19 cellular contexts compared by ENCODE assay signal in the genomic region with DNA sequence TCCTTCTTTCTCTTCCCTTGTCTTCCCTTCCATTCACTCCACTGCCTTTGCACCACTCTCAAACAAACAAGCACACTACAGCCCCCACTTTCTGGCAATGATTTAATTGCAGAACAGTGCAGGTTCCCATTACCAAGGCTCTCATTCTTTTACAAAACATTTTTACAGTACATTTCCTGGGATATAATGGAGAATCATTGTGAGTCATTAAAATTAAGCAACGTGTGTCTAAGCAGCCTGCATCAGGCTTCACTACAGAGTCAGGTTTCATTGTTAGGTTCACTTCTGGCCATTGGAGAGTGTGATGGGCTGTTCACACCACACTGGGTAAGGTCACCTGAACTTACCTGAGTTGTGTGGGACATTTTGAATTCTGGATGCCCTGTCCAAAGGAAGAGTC.
"Had no signal": no experiment of that assay in that cellular context is flagged by ENCODE, and none has a peak within 500 bp of the region (broad histone marks: within the 10 kb centered on the region; RNA-seq: fewer than 3 reads in every experiment).

No MANE protein-coding gene starts in this region.

- H3K36me3 Mint-ChIP-seq: activated naive CD4-positive, alpha-beta T cell treated with anti-CD3 and anti-CD28 coated beads, Interleukin-2, amount 50 U/mL, for 24 hours; memory B cell; naive B cell had no signal

- H3K9me3 Mint-ChIP-seq: neural crest cell had no signal

- H3K27me3 ChIP-seq: adrenal gland, cardiac muscle cell, heart right ventricle, right atrium auricular region, suprapubic skin, transverse colon, uterus had no signal

- H3K4me1 ChIP-seq: adrenal gland, heart right ventricle, right atrium auricular region, suprapubic skin, transverse colon, uterus had no signal

- H3K4me3 ChIP-seq: adrenal gland, cardiac muscle cell, heart right ventricle, mucosa of descending colon, right atrium auricular region, suprapubic skin, transverse colon, uterus had no signal

- H3K4me3 Mint-ChIP-seq: activated CD4-positive, alpha-beta T cell treated with anti-CD3 and anti-CD28 coated beads for 36 hours; activated naive CD4-positive, alpha-beta T cell treated with anti-CD3 and anti-CD28 coated beads, Interleukin-2, amount 50 U/mL, for 24 hours; memory B cell; naive B cell; neural crest cell; stimulated activated naive CD8-positive, alpha-beta T cell treated with anti-CD3 and anti-CD28 coated beads, Interleukin-15, Interleukin-2, amounts not matched to agents 100 ng/mL and 50 ng/mL, for 24 hours had no signal

- ATAC-seq: activated CD4-positive, alpha-beta T cell treated with anti-CD3 and anti-CD28 coated beads for 36 hours; heart right ventricle; left ventricle myocardium superior; mucosa of descending colon had no signal

- H3K36me3 ChIP-seq: adrenal gland, cardiac muscle cell, heart right ventricle, right atrium auricular region, suprapubic skin, transverse colon, uterus had no signal

- H3K27ac Mint-ChIP-seq: activated CD4-positive, alpha-beta T cell treated with anti-CD3 and anti-CD28 coated beads for 36 hours; activated naive CD4-positive, alpha-beta T cell treated with anti-CD3 and anti-CD28 coated beads, Interleukin-2, amount 50 U/mL, for 24 hours; memory B cell; naive B cell; stimulated activated naive CD8-positive, alpha-beta T cell treated with anti-CD3 and anti-CD28 coated beads, Interleukin-15, Interleukin-2, amounts not matched to agents 100 ng/mL and 50 ng/mL, for 24 hours had no signal

- DNase-seq: activated CD4-positive, alpha-beta T cell treated with anti-CD3 and anti-CD28 coated beads for 36 hours; activated CD4-positive, alpha-beta T cell treated with anti-CD3 and anti-CD28 coated beads, Interleukin-2, amount 50 U/mL, for 48 hours; activated gamma-delta T cell; adrenal gland; heart right ventricle; kidney glomerular epithelial cell; left ventricle myocardium superior; mucosa of descending colon; naive B cell; stimulated activated CD4-positive, alpha-beta T cell treated with anti-CD3 and anti-CD28 coated beads, Interleukin-2, amount 100 ng/mL, for 24 hours; transverse colon; uterus had no signal

- H3K9me3 ChIP-seq: adrenal gland, heart right ventricle, mucosa of descending colon, right atrium auricular region, suprapubic skin, transverse colon, uterus had no signal

- H3K4me1 Mint-ChIP-seq: activated CD4-positive, alpha-beta T cell treated with anti-CD3 and anti-CD28 coated beads for 36 hours; activated naive CD4-positive, alpha-beta T cell treated with anti-CD3 and anti-CD28 coated beads, Interleukin-2, amount 50 U/mL, for 24 hours; memory B cell; naive B cell had no signal

- H3K27ac ChIP-seq: adrenal gland, cardiac muscle cell, heart right ventricle, right atrium auricular region, suprapubic skin, transverse colon, uterus had no signal

- H3K27me3 Mint-ChIP-seq: naive B cell had no signal
